26 cellular contexts compared by ENCODE assay signal in the genomic region with DNA sequence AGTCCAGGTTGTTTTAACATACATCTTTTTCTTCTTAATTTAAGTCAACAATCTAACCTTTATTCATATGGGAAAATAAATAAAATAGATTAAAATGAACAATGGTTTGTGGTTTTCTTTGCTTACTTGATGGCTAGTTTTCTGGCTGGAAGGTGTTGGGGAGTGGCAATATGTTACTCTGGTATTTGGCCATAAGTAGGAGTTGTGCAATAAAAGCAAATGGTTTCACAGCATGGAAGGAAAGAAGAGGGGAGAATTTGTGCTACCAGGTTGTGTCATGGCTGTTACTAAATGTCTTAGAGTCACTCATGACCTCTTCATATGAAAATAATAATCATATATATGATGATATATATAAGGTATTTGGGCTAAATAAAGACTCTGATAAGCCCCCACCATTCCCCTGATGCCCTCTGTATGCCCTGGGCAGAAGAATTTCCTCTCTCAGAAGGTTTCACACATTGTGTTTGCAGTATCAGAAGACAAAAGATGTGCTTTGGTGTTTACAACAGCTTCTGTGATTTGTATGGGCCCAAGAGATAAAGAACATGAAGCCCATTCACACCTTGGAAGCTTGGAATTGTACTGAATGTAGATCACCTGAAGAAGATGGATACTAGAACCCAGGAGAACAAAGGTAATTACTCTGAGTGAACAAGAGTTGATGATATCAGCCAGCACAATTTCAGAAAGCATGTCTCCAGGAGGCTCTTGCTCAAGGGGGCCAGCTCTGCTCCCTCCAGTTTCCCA.
"Had no signal": no experiment of that assay in that cellular context is flagged by ENCODE, and none has a peak within 500 bp of the region (broad histone marks: within the 10 kb centered on the region; RNA-seq: fewer than 3 reads in every experiment).

No MANE protein-coding gene starts in this region.

- H3K4me1 Mint-ChIP-seq: naive thymus-derived CD8-positive, alpha-beta T cell; nephron progenitor cell; stimulated activated naive B cell treated with anti-CD40 and anti-IgM and Interleukin-4, amounts not matched to agents 10 μg/mL and 1 μg/mL and 100 μg/mL, for 72 hours had no signal

- H3K9me3 ChIP-seq: colonic mucosa, esophagus squamous epithelium, prostate gland, right atrium auricular region, thoracic aorta, upper lobe of left lung had no signal

- FAIRE-seq: endothelial cell of umbilical vein, islet of Langerhans, urothelium cell line had no signal

- H3K4me3 Mint-ChIP-seq: dendritic cell treated with granulocyte-macrophage colony-stimulating factor and Interleukin-4, amounts not matched to agents 40 ng/mL and 50 ng/mL, for 4 days; naive thymus-derived CD8-positive, alpha-beta T cell; nephron progenitor cell; stimulated activated naive B cell treated with anti-CD40 and anti-IgM and Interleukin-4, amounts not matched to agents 10 μg/mL and 1 μg/mL and 100 μg/mL, for 72 hours; stimulated activated naive CD8-positive, alpha-beta T cell treated with anti-CD3 and anti-CD28 coated beads, Interleukin-15, Interleukin-2, amounts not matched to agents 100 ng/mL and 50 ng/mL, for 24 hours had no signal

- H3K36me3 Mint-ChIP-seq: naive thymus-derived CD8-positive, alpha-beta T cell; stimulated activated naive B cell treated with anti-CD40 and anti-IgM and Interleukin-4, amounts not matched to agents 10 μg/mL and 1 μg/mL and 100 μg/mL, for 72 hours had no signal

- H3K4me1 ChIP-seq: colonic mucosa, esophagus squamous epithelium, heart right ventricle, left lung, prostate gland, right atrium auricular region, sigmoid colon, spleen, tibial nerve, upper lobe of left lung had no signal

- DNase-seq: colonic mucosa; effector CD8-positive, alpha-beta T cell; erythroblast; esophagus squamous epithelium; foreskin melanocyte; glutamatergic neuron; heart right ventricle; hippocampal formation; left cardiac atrium; left lung; naive thymus-derived CD8-positive, alpha-beta T cell; nephron progenitor cell; nucleus accumbens; sigmoid colon; spleen; stimulated activated naive B cell treated with anti-CD40 and anti-IgM and Interleukin-4, amounts not matched to agents 10 μg/mL and 1 μg/mL and 100 μg/mL, for 72 hours; upper lobe of left lung had no signal

- H3K36me3 ChIP-seq: colonic mucosa, esophagus squamous epithelium, heart right ventricle, left lung, prostate gland, right atrium auricular region, sigmoid colon, spleen, thoracic aorta, tibial nerve, upper lobe of left lung had no signal

- H3K27me3 Mint-ChIP-seq: dendritic cell treated with granulocyte-macrophage colony-stimulating factor and Interleukin-4, amounts not matched to agents 40 ng/mL and 50 ng/mL, for 4 days; naive thymus-derived CD8-positive, alpha-beta T cell; stimulated activated naive B cell treated with anti-CD40 and anti-IgM and Interleukin-4, amounts not matched to agents 10 μg/mL and 1 μg/mL and 100 μg/mL, for 72 hours; stimulated activated naive CD8-positive, alpha-beta T cell treated with anti-CD3 and anti-CD28 coated beads, Interleukin-15, Interleukin-2, amounts not matched to agents 100 ng/mL and 50 ng/mL, for 24 hours had no signal

- ATAC-seq: heart right ventricle; left cardiac atrium; left lung; naive thymus-derived CD8-positive, alpha-beta T cell; stimulated activated naive B cell treated with anti-CD40 and anti-IgM and Interleukin-4, amounts not matched to agents 10 μg/mL and 1 μg/mL and 100 μg/mL, for 72 hours had no signal

- H3K27ac Mint-ChIP-seq: dendritic cell treated with granulocyte-macrophage colony-stimulating factor and Interleukin-4, amounts not matched to agents 40 ng/mL and 50 ng/mL, for 4 days; naive thymus-derived CD8-positive, alpha-beta T cell; nephron progenitor cell; stimulated activated naive B cell treated with anti-CD40 and anti-IgM and Interleukin-4, amounts not matched to agents 10 μg/mL and 1 μg/mL and 100 μg/mL, for 72 hours; stimulated activated naive CD8-positive, alpha-beta T cell treated with anti-CD3 and anti-CD28 coated beads, Interleukin-15, Interleukin-2, amounts not matched to agents 100 ng/mL and 50 ng/mL, for 24 hours had no signal

- H3K4me3 ChIP-seq: colonic mucosa, esophagus squamous epithelium, heart right ventricle, left lung, prostate gland, right atrium auricular region, sigmoid colon, spleen, thoracic aorta, tibial nerve, upper lobe of left lung had no signal

- H3K27ac ChIP-seq: colonic mucosa, esophagus squamous epithelium, heart right ventricle, left lung, prostate gland, right atrium auricular region, sigmoid colon, spleen, thoracic aorta, tibial nerve, upper lobe of left lung had no signal

- H3K27me3 ChIP-seq: colonic mucosa, esophagus squamous epithelium, heart right ventricle, left lung, right atrium auricular region, sigmoid colon, spleen, tibial nerve, upper lobe of left lung had no signal
